Comparison of ENCODE assay signal across 1 cellular context in genomic region chr1:74470936-74471335, GRCh38.
TF ChIP-seq lines count a peak whose summit lies in the region.

No MANE protein-coding gene starts in this region.

TF ChIP-seq in GM23338, 12 proteins besides CTCF, POLR2A, EP300 and RAD21 (continued from another document):
- TF ChIP-seq, protein P1, sequence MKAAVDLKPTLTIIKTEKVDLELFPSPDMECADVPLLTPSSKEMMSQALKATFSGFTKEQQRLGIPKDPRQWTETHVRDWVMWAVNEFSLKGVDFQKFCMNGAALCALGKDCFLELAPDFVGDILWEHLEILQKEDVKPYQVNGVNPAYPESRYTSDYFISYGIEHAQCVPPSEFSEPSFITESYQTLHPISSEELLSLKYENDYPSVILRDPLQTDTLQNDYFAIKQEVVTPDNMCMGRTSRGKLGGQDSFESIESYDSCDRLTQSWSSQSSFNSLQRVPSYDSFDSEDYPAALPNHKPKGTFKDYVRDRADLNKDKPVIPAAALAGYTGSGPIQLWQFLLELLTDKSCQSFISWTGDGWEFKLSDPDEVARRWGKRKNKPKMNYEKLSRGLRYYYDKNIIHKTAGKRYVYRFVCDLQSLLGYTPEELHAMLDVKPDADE (IDR thresholded peaks at IDR 0.05), result no peak
- no peak for TF ChIP-seq ZNF114 (CRISPR knock-in tag; IDR thresholded peaks at IDR 0.05)
- TF ChIP-seq JUNB (IDR thresholded peaks at IDR 0.05; ENCODE audit: unreplicated experiment), result no peak
- TF ChIP-seq, protein P2, sequence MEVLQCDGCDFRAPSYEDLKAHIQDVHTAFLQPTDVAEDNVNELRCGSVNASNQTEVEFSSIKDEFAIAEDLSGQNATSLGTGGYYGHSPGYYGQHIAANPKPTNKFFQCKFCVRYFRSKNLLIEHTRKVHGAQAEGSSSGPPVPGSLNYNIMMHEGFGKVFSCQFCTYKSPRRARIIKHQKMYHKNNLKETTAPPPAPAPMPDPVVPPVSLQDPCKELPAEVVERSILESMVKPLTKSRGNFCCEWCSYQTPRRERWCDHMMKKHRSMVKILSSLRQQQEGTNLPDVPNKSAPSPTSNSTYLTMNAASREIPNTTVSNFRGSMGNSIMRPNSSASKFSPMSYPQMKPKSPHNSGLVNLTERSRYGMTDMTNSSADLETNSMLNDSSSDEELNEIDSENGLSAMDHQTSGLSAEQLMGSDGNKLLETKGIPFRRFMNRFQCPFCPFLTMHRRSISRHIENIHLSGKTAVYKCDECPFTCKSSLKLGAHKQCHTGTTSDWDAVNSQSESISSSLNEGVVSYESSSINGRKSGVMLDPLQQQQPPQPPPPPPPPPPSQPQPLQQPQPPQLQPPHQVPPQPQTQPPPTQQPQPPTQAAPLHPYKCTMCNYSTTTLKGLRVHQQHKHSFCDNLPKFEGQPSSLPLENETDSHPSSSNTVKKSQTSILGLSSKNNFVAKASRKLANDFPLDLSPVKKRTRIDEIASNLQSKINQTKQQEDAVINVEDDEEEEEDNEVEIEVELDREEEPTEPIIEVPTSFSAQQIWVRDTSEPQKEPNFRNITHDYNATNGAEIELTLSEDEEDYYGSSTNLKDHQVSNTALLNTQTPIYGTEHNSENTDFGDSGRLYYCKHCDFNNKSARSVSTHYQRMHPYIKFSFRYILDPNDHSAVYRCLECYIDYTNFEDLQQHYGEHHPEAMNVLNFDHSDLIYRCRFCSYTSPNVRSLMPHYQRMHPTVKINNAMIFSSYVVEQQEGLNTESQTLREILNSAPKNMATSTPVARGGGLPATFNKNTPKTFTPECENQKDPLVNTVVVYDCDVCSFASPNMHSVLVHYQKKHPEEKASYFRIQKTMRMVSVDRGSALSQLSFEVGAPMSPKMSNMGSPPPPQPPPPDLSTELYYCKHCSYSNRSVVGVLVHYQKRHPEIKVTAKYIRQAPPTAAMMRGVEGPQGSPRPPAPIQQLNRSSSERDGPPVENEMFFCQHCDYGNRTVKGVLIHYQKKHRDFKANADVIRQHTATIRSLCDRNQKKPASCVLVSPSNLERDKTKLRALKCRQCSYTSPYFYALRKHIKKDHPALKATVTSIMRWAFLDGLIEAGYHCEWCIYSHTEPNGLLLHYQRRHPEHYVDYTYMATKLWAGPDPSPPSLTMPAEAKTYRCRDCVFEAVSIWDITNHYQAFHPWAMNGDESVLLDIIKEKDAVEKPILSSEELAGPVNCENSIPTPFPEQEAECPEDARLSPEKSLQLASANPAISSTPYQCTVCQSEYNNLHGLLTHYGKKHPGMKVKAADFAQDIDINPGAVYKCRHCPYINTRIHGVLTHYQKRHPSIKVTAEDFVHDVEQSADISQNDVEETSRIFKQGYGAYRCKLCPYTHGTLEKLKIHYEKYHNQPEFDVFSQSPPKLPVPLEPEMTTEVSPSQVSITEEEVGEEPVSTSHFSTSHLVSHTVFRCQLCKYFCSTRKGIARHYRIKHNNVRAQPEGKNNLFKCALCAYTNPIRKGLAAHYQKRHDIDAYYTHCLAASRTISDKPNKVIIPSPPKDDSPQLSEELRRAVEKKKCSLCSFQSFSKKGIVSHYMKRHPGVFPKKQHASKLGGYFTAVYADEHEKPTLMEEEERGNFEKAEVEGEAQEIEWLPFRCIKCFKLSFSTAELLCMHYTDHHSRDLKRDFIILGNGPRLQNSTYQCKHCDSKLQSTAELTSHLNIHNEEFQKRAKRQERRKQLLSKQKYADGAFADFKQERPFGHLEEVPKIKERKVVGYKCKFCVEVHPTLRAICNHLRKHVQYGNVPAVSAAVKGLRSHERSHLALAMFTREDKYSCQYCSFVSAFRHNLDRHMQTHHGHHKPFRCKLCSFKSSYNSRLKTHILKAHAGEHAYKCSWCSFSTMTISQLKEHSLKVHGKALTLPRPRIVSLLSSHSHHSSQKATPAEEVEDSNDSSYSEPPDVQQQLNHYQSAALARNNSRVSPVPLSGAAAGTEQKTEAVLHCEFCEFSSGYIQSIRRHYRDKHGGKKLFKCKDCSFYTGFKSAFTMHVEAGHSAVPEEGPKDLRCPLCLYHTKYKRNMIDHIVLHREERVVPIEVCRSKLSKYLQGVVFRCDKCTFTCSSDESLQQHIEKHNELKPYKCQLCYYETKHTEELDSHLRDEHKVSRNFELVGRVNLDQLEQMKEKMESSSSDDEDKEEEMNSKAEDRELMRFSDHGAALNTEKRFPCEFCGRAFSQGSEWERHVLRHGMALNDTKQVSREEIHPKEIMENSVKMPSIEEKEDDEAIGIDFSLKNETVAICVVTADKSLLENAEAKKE (CRISPR knock-in tag; IDR thresholded peaks at IDR 0.05), result no peak
- no peak for TF ChIP-seq NANOG (IDR thresholded peaks at IDR 0.05; ENCODE audit: borderline replicate concordance)
- TF ChIP-seq POLR2AphosphoS5 (IDR thresholded peaks at IDR 0.05; ENCODE audit: low read depth), result no peak
- TF ChIP-seq ZNF331 (CRISPR knock-in tag; IDR thresholded peaks at IDR 0.05; ENCODE audit: low read depth), result no peak
- no peak for TF ChIP-seq EZH2 (IDR thresholded peaks at IDR 0.05; ENCODE audit: low read depth, unreplicated experiment)
- TF ChIP-seq STAT1 (IDR thresholded peaks at IDR 0.05; ENCODE audit: unreplicated experiment), result no peak
TF ChIP-seq in GM23338: peak in this region for 0.
